Comparison of ENCODE assay signal across 8 cellular contexts in genomic region chr21:35226960-35227741, GRCh38.
A peak's percentile ranks its signal among the peaks of the same experiment; 100 is the strongest.
DNase-seq lines count a peak whose midpoint lies in the region; ATAC-seq and TF ChIP-seq lines count a peak whose summit lies in the region.

No MANE protein-coding gene starts in this region.

- peak overlapping the region; percentile 57 for H3K27ac Mint-ChIP-seq in glutamatergic neuron (ENCODE audit: unreplicated experiment)

- no peaks in the 10 kb centered on the region for H3K36me3 ChIP-seq in SJCRH30
- no peaks in the 10 kb centered on the region for H3K36me3 ChIP-seq in HAP-1 (replicated peaks)

- in situ Hi-C loops in HAP-1 (cut with MboI; ENCODE audit: low sequenced_read_pairs): no loop called here

- H3K4me1 ChIP-seq in SJCRH30 (peaks cover 44% of the 10 kb centered on the region), HAP-1 (no peaks in the 10 kb centered on the region)

- peak overlapping the region; percentile 73 for H3K27ac ChIP-seq in SJCRH30

- H3K36me3 Mint-ChIP-seq in glutamatergic neuron (ENCODE audit: unreplicated experiment): no peaks in the 10 kb centered on the region

- no peaks in the 10 kb centered on the region for H3K27me3 ChIP-seq in SJCRH30
- H3K27me3 ChIP-seq in HAP-1 (ENCODE audit: low read depth): no peaks in the 10 kb centered on the region

- ATAC-seq in GM19395 (IDR thresholded peaks at IDR 0.05; ENCODE audit: unreplicated experiment): peak; percentile 77
- ATAC-seq in HG03432 (IDR thresholded peaks at IDR 0.05; ENCODE audit: unreplicated experiment): peak; percentile 75
- no peak for ATAC-seq in HG03097 (IDR thresholded peaks at IDR 0.05; ENCODE audit: low FRiP score, unreplicated experiment)

- H3K27me3 Mint-ChIP-seq in glutamatergic neuron (ENCODE audit: unreplicated experiment): no peaks in the 10 kb centered on the region

- peak overlapping the region; percentile 0 for H3K4me3 Mint-ChIP-seq in glutamatergic neuron (ENCODE audit: unreplicated experiment)

- H3K4me3 ChIP-seq in SJCRH30 (no peak overlapping the region), HAP-1 (no peak overlapping the region)

- H3K9me3 ChIP-seq in SJCRH30 (replicated peaks) (no peaks in the 10 kb centered on the region), HAP-1 (no peaks in the 10 kb centered on the region)

- H3K9me3 Mint-ChIP-seq in glutamatergic neuron (ENCODE audit: unreplicated experiment): peaks cover 6% of the 10 kb centered on the region

- peak; percentile 19 for DNase-seq in COR-L47 (lab: John Stamatoyannopoulos, UW)
- DNase-seq in SJCRH30: peak in 1 of 2 experiments; percentile 20
- no peak for DNase-seq in glutamatergic neuron
- DNase-seq in HAP-1 (ENCODE audit: low spot score in 2 of 2): no peak
- DNase-seq in pons (ENCODE audit: low spot score): no peak

- peaks cover 21% of the 10 kb centered on the region for H3K4me1 Mint-ChIP-seq in glutamatergic neuron (ENCODE audit: low read depth, unreplicated experiment)

- TF ChIP-seq CTCF in glutamatergic neuron (IDR thresholded peaks at IDR 0.05; ENCODE audit: partially characterized antibody, unreplicated experiment): no peak
